In genomic region chr2:33599943-33600192, GRCh38 we compare ENCODE assay signal across 8 cellular contexts. TPM values are rescaled to one million over a fixed set of nuclear protein-coding genes. Genes with fewer than 3 reads are reported as not detected.
A peak's percentile ranks its signal among the peaks of the same experiment; 100 is the strongest.
DNase-seq lines count a peak whose midpoint lies in the region; ATAC-seq and TF ChIP-seq lines count a peak whose summit lies in the region.

No MANE protein-coding gene starts in this region.

- no peaks in the 10 kb centered on the region for H3K9me3 ChIP-seq in CD8-positive, alpha-beta memory T cell (ENCODE audit: low read length)
- H3K9me3 ChIP-seq in Peyer's patch, result no peaks in the 10 kb centered on the region
- H3K9me3 ChIP-seq in parathyroid adenoma (ENCODE audit: control insufficient read depth, low read length), result no peaks in the 10 kb centered on the region

- no peaks in the 10 kb centered on the region for H3K27me3 ChIP-seq in CD8-positive, alpha-beta memory T cell (ENCODE audit: insufficient read depth, low read length, poor library complexity, severe bottlenecking)
- H3K27me3 ChIP-seq in Peyer's patch (no peaks in the 10 kb centered on the region), parathyroid adenoma (ENCODE audit: control insufficient read depth, insufficient read depth, low read length) (no peaks in the 10 kb centered on the region)

- H3K36me3 ChIP-seq in CD8-positive, alpha-beta memory T cell (ENCODE audit: insufficient read depth, low read length), result peaks cover 5% of the 10 kb centered on the region
- H3K36me3 ChIP-seq in Peyer's patch, result no peaks in the 10 kb centered on the region
- no peaks in the 10 kb centered on the region for H3K36me3 ChIP-seq in parathyroid adenoma (ENCODE audit: control insufficient read depth, insufficient read depth, low read length)

- H3K4me1 Mint-ChIP-seq in CD8-positive, alpha-beta memory T cell, result peaks cover 36 to 41% (median 37%) of the 10 kb centered on the region in 3 donors

- peak overlapping the region; percentile 80 for H2AFZ ChIP-seq in parathyroid adenoma

- H3K4me1 ChIP-seq in CD8-positive, alpha-beta memory T cell (ENCODE audit: insufficient read depth, low read length), result peaks cover 20% of the 10 kb centered on the region
- peaks cover 0 to 10% (median 0%) of the 10 kb centered on the region in 4 donors for H3K4me1 ChIP-seq in Peyer's patch
- H3K4me1 ChIP-seq in parathyroid adenoma, result peaks cover 14% of the 10 kb centered on the region

- H3K36me3 Mint-ChIP-seq in CD8-positive, alpha-beta memory T cell, result peaks cover 3 to 18% (median 4%) of the 10 kb centered on the region in 3 donors

- TF ChIP-seq CTCF in Peyer's patch (IDR thresholded peaks at IDR 0.05) (no peak), parathyroid adenoma (IDR thresholded peaks at IDR 0.05) (no peak)

- DNase-seq in CD8-positive, alpha-beta memory T cell, result no peak
- no peak for DNase-seq in Peyer's patch
- DNase-seq in epithelial cell of prostate (ENCODE audit: low read depth, low spot score), result no peak
- no peak for DNase-seq in NK-92 (lab: John Stamatoyannopoulos, UW; ENCODE audit: unreplicated experiment)
- no peak for DNase-seq in activated CD8-positive, alpha-beta memory T cell treated with anti-CD3 and anti-CD28 coated beads, Interleukin-2, amount 50 U/mL, for 4 hours

- H3K79me2 ChIP-seq in parathyroid adenoma, result peaks cover 19% of the 10 kb centered on the region

- peak overlapping the region; percentile 94 to 99 (median 96) for H3K4me3 Mint-ChIP-seq in CD8-positive, alpha-beta memory T cell

- H3K27me3 Mint-ChIP-seq in CD8-positive, alpha-beta memory T cell, result peaks cover 0 to 6% of the 10 kb centered on the region in 2 donors

- POLR2A ChIA-PET in CD8-positive, alpha-beta memory T cell (lab: Charles Lee), result interaction anchor here (1.1 to 1.6 kb wide), 3 partner anchors 9 to 227 kb away, joined by 3 to 12 read pairs (median 3); partner anchors contain the start of gene RASGRP3

- H3K4me3 ChIP-seq in CD8-positive, alpha-beta memory T cell (ENCODE audit: low read length), result peak overlapping the region; percentile 87
- H3K4me3 ChIP-seq in Peyer's patch (peak overlapping the region; percentile 76 to 88 (median 85)), parathyroid adenoma (ENCODE audit: low read depth, low read length) (peak overlapping the region; percentile 83)

- peak overlapping the region; percentile 75 for H3K27ac ChIP-seq in CD8-positive, alpha-beta memory T cell (ENCODE audit: low read depth, low read length)
- H3K27ac ChIP-seq in Peyer's patch, result peak overlapping the region; percentile 79 to 91 (median 86)
- peak overlapping the region; percentile 40 for H3K27ac ChIP-seq in epithelial cell of prostate
- H3K27ac ChIP-seq in parathyroid adenoma, result peak overlapping the region; percentile 98

- H3K27ac Mint-ChIP-seq in CD8-positive, alpha-beta memory T cell, result peak overlapping the region; percentile 84 to 98 (median 96)

- no peak for ATAC-seq in HG03571 (IDR thresholded peaks at IDR 0.05; ENCODE audit: unreplicated experiment)
- no peak for ATAC-seq in HG02763 (IDR thresholded peaks at IDR 0.05; ENCODE audit: unreplicated experiment)

- H3K9ac ChIP-seq in parathyroid adenoma, result peak overlapping the region; percentile 30

- CTCF ChIA-PET in CD8-positive, alpha-beta memory T cell (lab: Charles Lee), result interaction anchor here (1.6 to 5.4 kb wide), 3 partner anchors 11 to 124 kb away, joined by 6 to 31 read pairs (median 23); partner anchors contain the start of gene RASGRP3

- TF ChIP-seq POLR2A in Peyer's patch (IDR thresholded peaks at IDR 0.05), result no peak

- no peaks in the 10 kb centered on the region for H3K9me3 Mint-ChIP-seq in CD8-positive, alpha-beta memory T cell

- peak overlapping the region; percentile 77 for H3K4me2 ChIP-seq in parathyroid adenoma (ENCODE audit: low read length)

RNA-seq across cellular contexts. Expression of gene FAM98A, which starts 0.8 kb away (rescaled TPM):
- 10 to 100 TPM; 85.5 to 86.4 TPM for total RNA-seq in CD8-positive, alpha-beta memory T cell
- polyA plus RNA-seq in CD8-positive, alpha-beta memory T cell, result 28.5 TPM
- total RNA-seq in Peyer's patch, result 10 to 100 TPM; 11.6 to 25.7 (median 20.0) TPM

Comparison
In these comparisons a context has a peak if more than half of its experiments do, and no peak if none do; other contexts are left out.
1. H3K27ac ChIP-seq: peak in every context shown above with its lines; median percentile 98 in parathyroid adenoma; 86 in Peyer's patch; 75 in CD8-positive, alpha-beta memory T cell; 40 in epithelial cell of prostate.